In the genomic region with DNA sequence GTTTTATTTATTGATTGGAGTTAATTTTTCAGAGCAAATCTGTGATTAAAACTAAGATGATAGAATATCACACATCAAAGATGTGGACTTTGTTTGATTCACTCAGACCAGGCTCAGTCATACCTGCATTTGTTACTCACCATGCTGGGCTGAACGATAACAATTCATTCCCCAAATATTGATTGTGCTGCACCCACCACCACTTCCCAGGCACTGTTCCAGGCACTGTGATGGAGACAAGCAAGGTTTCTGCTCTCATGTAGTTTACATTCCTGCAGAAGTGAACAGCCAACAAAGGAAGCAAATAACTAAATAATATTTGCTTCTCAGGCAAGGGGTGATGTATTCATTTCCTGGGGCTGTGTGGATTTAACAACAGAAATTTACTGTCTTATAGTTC, we compare ENCODE assay signal across 22 cellular contexts.
DNase-seq lines count a peak whose midpoint lies in the region; ATAC-seq, FAIRE-seq and TF ChIP-seq lines count a peak whose summit lies in the region.
"Had no signal": no experiment of that assay in that cellular context is flagged by ENCODE, and none has a peak within 500 bp of the region (broad histone marks: within the 10 kb centered on the region; RNA-seq: fewer than 3 reads in every experiment).

No MANE protein-coding gene starts in this region.

- H3K27me3 ChIP-seq in PC-3 (ENCODE audit: low read length) (no peaks in the 10 kb centered on the region), bronchial epithelial cell (ENCODE audit: control insufficient read depth, insufficient read depth, low read length) (no peaks in the 10 kb centered on the region), stomach (no peaks in the 10 kb centered on the region)
- H3K27me3 ChIP-seq: BLaER1 treated with 17β-estradiol and CSF1 and Interleukin-3, amounts not matched to agents 10 nM and 100 nM had no signal

- DNase-seq in PC-3 (peak; percentile 85), bronchial epithelial cell (ENCODE audit: low read depth) (peak; percentile 81), epithelial cell of prostate (ENCODE audit: low read depth, low spot score) (no peak), stomach (peak; percentile 67), amniotic stem cell (lab: John Stamatoyannopoulos, UW) (no peak)
- DNase-seq in effector CD8-positive, alpha-beta T cell (lab: John Stamatoyannopoulos, UW) = no peak
- no peak for DNase-seq in activated CD8-positive, alpha-beta memory T cell treated with anti-CD3 and anti-CD28 coated beads, Interleukin-2, amount 50 U/mL, for 48 hours
- DNase-seq: AML-193; Caco-2; Calu3; CD4-positive, alpha-beta T cell; CD8-positive, alpha-beta T cell; DMS79 treated with DMSO at 0.1 percent for 48 hours; GF-D8 had no signal

- H3F3A ChIP-seq in PC-3 (ENCODE audit: low read length, unreplicated experiment) = no peaks in the 10 kb centered on the region

- no peak for TF ChIP-seq POLR2A in stomach (IDR thresholded peaks at IDR 0.05)

- H3K4me1 ChIP-seq in PC-3 (ENCODE audit: insufficient read depth, low read length) (peaks cover 20% of the 10 kb centered on the region), stomach (peaks cover 0 to 3% (median 0%) of the 10 kb centered on the region in 4 donors)
- H3K4me1 ChIP-seq: A549; BLaER1 treated with 17β-estradiol and CSF1 and Interleukin-3, amounts not matched to agents 10 nM and 100 nM had no signal

- WGBS in stomach, 5 donors = 33 to 52% (median 41%) methylated on average over 1 of the region's 1 CpG

- H3K9me3 ChIP-seq in PC-3 (ENCODE audit: low read length) = no peaks in the 10 kb centered on the region
- no peaks in the 10 kb centered on the region for H3K9me3 ChIP-seq in stomach
- H3K9me3 ChIP-seq: A549; BLaER1 treated with 17β-estradiol and CSF1 and Interleukin-3, amounts not matched to agents 10 nM and 100 nM had no signal

- H2AFZ ChIP-seq in PC-3 (ENCODE audit: low read length) = no peak overlapping the region

- FAIRE-seq in bronchial epithelial cell (lab: Jason Lieb, UNC) = no peak
- FAIRE-seq: A549, D721Med, G401.6, GM12891, GM19239 had no signal

- no peak for TF ChIP-seq EP300 in stomach (IDR thresholded peaks at IDR 0.05)

- CTCF ChIA-PET in PC-3 (lab: Charles Lee) = no interaction called here

- H3K4me2 ChIP-seq in PC-3 (ENCODE audit: low read length) = 0 out of 2 replicates have a peak overlapping the region, but pooled peaks have one; percentile 4
- H3K4me2 ChIP-seq: A549; BLaER1 treated with 17β-estradiol and CSF1 and Interleukin-3, amounts not matched to agents 10 nM and 100 nM had no signal

- H3K27ac ChIP-seq in PC-3 (ENCODE audit: low read length) (peak overlapping the region; percentile 63), epithelial cell of prostate (peak overlapping the region; percentile 57), stomach (no peak overlapping the region)
- H3K27ac ChIP-seq: A549; BLaER1 treated with 17β-estradiol and CSF1 and Interleukin-3, amounts not matched to agents 10 nM and 100 nM; C4-2B had no signal

- H3K36me3 ChIP-seq in PC-3 (ENCODE audit: low read depth, low read length) (no peaks in the 10 kb centered on the region), bronchial epithelial cell (ENCODE audit: control insufficient read depth, insufficient read depth, low read length) (no peaks in the 10 kb centered on the region), stomach (no peaks in the 10 kb centered on the region)
- H3K36me3 ChIP-seq: BLaER1 treated with 17β-estradiol and CSF1 and Interleukin-3, amounts not matched to agents 10 nM and 100 nM had no signal

- ATAC-seq in PC-3 (peak; percentile 89), HG03196 (IDR thresholded peaks at IDR 0.05; ENCODE audit: unreplicated experiment) (no peak)
- ATAC-seq: A549; CD8-positive, alpha-beta T cell had no signal

- no peaks in the 10 kb centered on the region for H4K20me1 ChIP-seq in PC-3 (ENCODE audit: low read length)
- H4K20me1 ChIP-seq: BLaER1 treated with 17β-estradiol and CSF1 and Interleukin-3, amounts not matched to agents 10 nM and 100 nM had no signal

- TF ChIP-seq CTCF in PC-3 (conservative IDR thresholded peaks at IDR 0.05; ENCODE audit: low read depth, low read length) (no peak), bronchial epithelial cell (IDR thresholded peaks at IDR 0.05; ENCODE audit: insufficient read depth, low read length, severe bottlenecking) (no peak), stomach (IDR thresholded peaks at IDR 0.05) (no peak)

- H3K4me3 ChIP-seq in PC-3 (ENCODE audit: low read length) = no peak overlapping the region
- no peak overlapping the region for H3K4me3 ChIP-seq in bronchial epithelial cell (ENCODE audit: low read depth, low read length)
- no peak overlapping the region for H3K4me3 ChIP-seq in stomach
- H3K4me3 ChIP-seq: A549; BLaER1 treated with 17β-estradiol and CSF1 and Interleukin-3, amounts not matched to agents 10 nM and 100 nM had no signal

- POLR2A ChIA-PET in PC-3 (lab: Charles Lee; ENCODE audit: unreplicated experiment) = no interaction called here

- no TSS peak for BruUV-seq in PC-3 (replicated peaks; lab: Mats Ljungman, UMichigan)

- intact Hi-C loops in PC-3 (cut with micrococcal nuclease) (no loop called here), stomach (cut with DNase I; ENCODE audit: low total_unique reads) (no loop called here)

- H3K79me2 ChIP-seq in PC-3 (ENCODE audit: low read length) = no peaks in the 10 kb centered on the region

- H3K9ac ChIP-seq in PC-3 (ENCODE audit: low read length) = no peak overlapping the region
- H3K9ac ChIP-seq: BLaER1 treated with 17β-estradiol and CSF1 and Interleukin-3, amounts not matched to agents 10 nM and 100 nM had no signal

- no peaks in the 10 kb centered on the region; the same call in 1 of the 2 replicates for H3K9me2 ChIP-seq in PC-3 (replicated peaks; ENCODE audit: low read length)

Comparison
In these comparisons a context has a peak if more than half of its experiments do, and no peak if none do; other contexts are left out.
1. DNase-seq: peak in PC-3 (single experiment), bronchial epithelial cell (single experiment) and stomach (single experiment); none in epithelial cell of prostate (single experiment), effector CD8-positive, alpha-beta T cell (single experiment), activated CD8-positive, alpha-beta memory T cell treated with anti-CD3 and anti-CD28 coated beads, Interleukin-2, amount 50 U/mL, for 48 hours (single experiment) and amniotic stem cell (single experiment).
2. H3K27ac ChIP-seq: peak in PC-3 (single experiment) and epithelial cell of prostate (single experiment); none in stomach (0 of 5).